Comparison of ENCODE assay signal across 8 cellular contexts in the genomic region with DNA sequence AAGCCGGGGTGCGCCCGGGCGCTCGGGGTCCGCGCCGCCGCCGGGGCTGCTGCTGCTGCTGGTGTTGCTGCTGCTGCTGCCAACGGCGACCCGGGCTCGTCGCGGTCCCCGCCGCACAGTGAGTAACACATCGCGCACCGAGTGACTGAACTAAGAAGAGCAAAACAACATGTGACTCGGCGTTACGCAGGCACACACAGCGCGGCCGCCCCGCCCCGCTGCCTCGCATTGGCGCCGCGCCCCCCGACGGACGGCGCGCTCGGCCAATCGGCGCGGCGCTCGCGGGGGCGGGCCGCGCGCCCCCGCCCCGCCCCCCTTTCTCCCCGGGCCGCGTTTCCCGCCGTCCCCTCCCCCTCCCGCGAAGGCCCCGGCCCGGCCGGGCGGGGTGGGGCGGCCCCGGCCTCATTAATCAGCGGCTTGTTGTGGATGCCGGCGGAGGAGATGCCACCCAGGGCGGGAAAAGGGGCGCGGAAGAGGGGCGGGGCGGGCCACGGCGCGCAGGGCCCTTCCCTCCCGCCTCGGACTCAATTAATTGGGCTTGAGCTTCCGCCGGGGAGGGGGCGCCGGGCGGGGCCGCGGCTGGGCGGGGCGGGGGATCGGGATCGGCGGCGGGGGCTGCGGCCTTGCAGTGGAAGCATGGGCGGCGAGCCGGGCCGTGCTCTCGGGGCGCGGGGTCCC. TPM values are rescaled to one million over a fixed set of nuclear protein-coding genes. Genes with fewer than 3 reads are reported as not detected.
DNase-seq lines count a peak whose midpoint lies in the region; ATAC-seq and FAIRE-seq lines count a peak whose summit lies in the region.

A gene with protein sequence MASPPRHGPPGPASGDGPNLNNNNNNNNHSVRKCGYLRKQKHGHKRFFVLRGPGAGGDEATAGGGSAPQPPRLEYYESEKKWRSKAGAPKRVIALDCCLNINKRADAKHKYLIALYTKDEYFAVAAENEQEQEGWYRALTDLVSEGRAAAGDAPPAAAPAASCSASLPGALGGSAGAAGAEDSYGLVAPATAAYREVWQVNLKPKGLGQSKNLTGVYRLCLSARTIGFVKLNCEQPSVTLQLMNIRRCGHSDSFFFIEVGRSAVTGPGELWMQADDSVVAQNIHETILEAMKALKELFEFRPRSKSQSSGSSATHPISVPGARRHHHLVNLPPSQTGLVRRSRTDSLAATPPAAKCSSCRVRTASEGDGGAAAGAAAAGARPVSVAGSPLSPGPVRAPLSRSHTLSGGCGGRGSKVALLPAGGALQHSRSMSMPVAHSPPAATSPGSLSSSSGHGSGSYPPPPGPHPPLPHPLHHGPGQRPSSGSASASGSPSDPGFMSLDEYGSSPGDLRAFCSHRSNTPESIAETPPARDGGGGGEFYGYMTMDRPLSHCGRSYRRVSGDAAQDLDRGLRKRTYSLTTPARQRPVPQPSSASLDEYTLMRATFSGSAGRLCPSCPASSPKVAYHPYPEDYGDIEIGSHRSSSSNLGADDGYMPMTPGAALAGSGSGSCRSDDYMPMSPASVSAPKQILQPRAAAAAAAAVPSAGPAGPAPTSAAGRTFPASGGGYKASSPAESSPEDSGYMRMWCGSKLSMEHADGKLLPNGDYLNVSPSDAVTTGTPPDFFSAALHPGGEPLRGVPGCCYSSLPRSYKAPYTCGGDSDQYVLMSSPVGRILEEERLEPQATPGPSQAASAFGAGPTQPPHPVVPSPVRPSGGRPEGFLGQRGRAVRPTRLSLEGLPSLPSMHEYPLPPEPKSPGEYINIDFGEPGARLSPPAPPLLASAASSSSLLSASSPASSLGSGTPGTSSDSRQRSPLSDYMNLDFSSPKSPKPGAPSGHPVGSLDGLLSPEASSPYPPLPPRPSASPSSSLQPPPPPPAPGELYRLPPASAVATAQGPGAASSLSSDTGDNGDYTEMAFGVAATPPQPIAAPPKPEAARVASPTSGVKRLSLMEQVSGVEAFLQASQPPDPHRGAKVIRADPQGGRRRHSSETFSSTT (N-terminal part only) (minus strand): TSS at position 127 of the 678 bp plus-strand sequence. CDS start 530 bp downstream, outside the sequence.

- in situ Hi-C loops in KBM-7 (cut with MboI; ENCODE audit: low pct_unique_long_range_greater_than_20kb, low sequenced_read_pairs) = no loop called here

- DNase-seq in DMS53 (lab: John Stamatoyannopoulos, UW) (peak; percentile 94), KBM-7 (peak; percentile 89), RCC 7860 (ENCODE audit: low spot score) (peak; percentile 96), fibroblast of gingiva (ENCODE audit: low read depth) (peak; percentile 97)
- peak; percentile 84 to 89 for DNase-seq in activated T-helper 1 cell treated with anti-CD3 and anti-CD28 coated beads, Interleukin-2, amount 50 U/mL, for 16 hours (ENCODE audit: low read depth in 1 of 2, low spot score in 1 of 2)
- peak; percentile 86 to 97 (median 96) for DNase-seq in naive thymus-derived CD4-positive, alpha-beta T cell
- peak; percentile 55 to 76 for DNase-seq in stimulated activated effector memory CD8-positive, alpha-beta T cell treated with anti-CD3 and anti-CD28 coated beads, Interleukin-12 subunit alpha, Interleukin-12 subunit beta, amount 100 ng/mL, for 72 hours (ENCODE audit: low spot score in 2 of 2)

- peaks cover 0 to 2% (median 0%) of the 10 kb centered on the region in 11 donors for H3K9me3 Mint-ChIP-seq in naive thymus-derived CD4-positive, alpha-beta T cell
- no peaks in the 10 kb centered on the region for H3K9me3 Mint-ChIP-seq in stimulated activated effector memory CD8-positive, alpha-beta T cell treated with anti-CD3 and anti-CD28 coated beads, Interleukin-12 subunit alpha, Interleukin-12 subunit beta, amount 100 ng/mL, for 72 hours

- H3K36me3 ChIP-seq in naive thymus-derived CD4-positive, alpha-beta T cell (ENCODE audit: control insufficient read depth in 2 of 3, insufficient read depth in 3 of 3, low read length in 3 of 3) = peaks cover 0 to 9% (median 3%) of the 10 kb centered on the region in 3 experiments

- H3K27me3 Mint-ChIP-seq in naive thymus-derived CD4-positive, alpha-beta T cell = peaks cover 0 to 35% (median 0%) of the 10 kb centered on the region in 5 donors

- CTCF ChIA-PET in naive thymus-derived CD4-positive, alpha-beta T cell (lab: Charles Lee) = no interaction called here

- peaks cover 15 to 33% (median 24%) of the 10 kb centered on the region in 7 donors for H3K4me1 Mint-ChIP-seq in naive thymus-derived CD4-positive, alpha-beta T cell
- H3K4me1 Mint-ChIP-seq in stimulated activated effector memory CD8-positive, alpha-beta T cell treated with anti-CD3 and anti-CD28 coated beads, Interleukin-12 subunit alpha, Interleukin-12 subunit beta, amount 100 ng/mL, for 72 hours = peaks cover 17% of the 10 kb centered on the region

- peaks cover 0 to 2% (median 0%) of the 10 kb centered on the region in 5 donors for H3K36me3 Mint-ChIP-seq in naive thymus-derived CD4-positive, alpha-beta T cell
- peaks cover 7% of the 10 kb centered on the region for H3K36me3 Mint-ChIP-seq in stimulated activated effector memory CD8-positive, alpha-beta T cell treated with anti-CD3 and anti-CD28 coated beads, Interleukin-12 subunit alpha, Interleukin-12 subunit beta, amount 100 ng/mL, for 72 hours

- peak within 1 kb of the TSS; percentile 74 to 95 (median 89) for H3K27ac Mint-ChIP-seq in naive thymus-derived CD4-positive, alpha-beta T cell
- no peak within 1 kb of the TSS for H3K27ac Mint-ChIP-seq in stimulated activated effector memory CD8-positive, alpha-beta T cell treated with anti-CD3 and anti-CD28 coated beads, Interleukin-12 subunit alpha, Interleukin-12 subunit beta, amount 100 ng/mL, for 72 hours

- no peak for FAIRE-seq in RCC 7860 (lab: Jason Lieb, UNC)

- ATAC-seq in GM21737 (IDR thresholded peaks at IDR 0.05; ENCODE audit: unreplicated experiment) = peak; percentile 95
- peak; percentile 89 for ATAC-seq in naive thymus-derived CD4-positive, alpha-beta T cell
- ATAC-seq in stimulated activated effector memory CD8-positive, alpha-beta T cell treated with anti-CD3 and anti-CD28 coated beads, Interleukin-12 subunit alpha, Interleukin-12 subunit beta, amount 100 ng/mL, for 72 hours = peak; percentile 94

- H3K4me1 ChIP-seq in naive thymus-derived CD4-positive, alpha-beta T cell (ENCODE audit: control insufficient read depth in 2 of 2, insufficient read depth in 2 of 2, low read length in 2 of 2) = peaks cover 0 to 6% of the 10 kb centered on the region in 2 donors

- intact Hi-C loops in naive thymus-derived CD4-positive, alpha-beta T cell (cut with micrococcal nuclease) = loop anchor here (1.0 to 5.0 kb wide), 12 partner anchors 7 to 1572 kb away; a partner anchor contains a TSS

- no peaks in the 10 kb centered on the region for H3K27me3 ChIP-seq in naive thymus-derived CD4-positive, alpha-beta T cell (ENCODE audit: control insufficient read depth in 2 of 2, insufficient read depth in 2 of 2, low read length in 2 of 2)

- H3K4me3 Mint-ChIP-seq in naive thymus-derived CD4-positive, alpha-beta T cell = peak within 1 kb of the TSS; percentile 74 to 92 (median 84)
- H3K4me3 Mint-ChIP-seq in stimulated activated effector memory CD8-positive, alpha-beta T cell treated with anti-CD3 and anti-CD28 coated beads, Interleukin-12 subunit alpha, Interleukin-12 subunit beta, amount 100 ng/mL, for 72 hours = peak within 1 kb of the TSS; percentile 68

- peak within 1 kb of the TSS; percentile 53 for H3K4me3 ChIP-seq in naive thymus-derived CD4-positive, alpha-beta T cell (ENCODE audit: low read length)

- peak within 1 kb of the TSS; percentile 80 for H3K27ac ChIP-seq in naive thymus-derived CD4-positive, alpha-beta T cell (ENCODE audit: low read depth, low read length)

- POLR2A ChIA-PET in naive thymus-derived CD4-positive, alpha-beta T cell (lab: Charles Lee) = no interaction called here

- no peaks in the 10 kb centered on the region for H3K9me3 ChIP-seq in naive thymus-derived CD4-positive, alpha-beta T cell (ENCODE audit: control insufficient read depth in 2 of 3, low read length in 3 of 3)

RNA-seq across cellular contexts. Expression of the gene that starts here (rescaled TPM):
- 10 to 100 TPM in 4 of 5 experiments, 1 to 10 TPM in 1; 3.8 to 94.9 (median 26.9) TPM for total RNA-seq in naive thymus-derived CD4-positive, alpha-beta T cell
- polyA plus RNA-seq in naive thymus-derived CD4-positive, alpha-beta T cell = 1 to 10 TPM; 2.7 to 2.9 TPM

Comparison
In these comparisons a context has a peak if more than half of its experiments do, and no peak if none do; other contexts are left out.
1. Peak in every context shown above with its lines: DNase-seq, ATAC-seq, H3K4me3 ChIP-seq and H3K27ac ChIP-seq.